1 cellular context compared by ENCODE assay signal in genomic region chr1:164662462-164662861, GRCh38.
TF ChIP-seq lines count a peak whose summit lies in the region.

No MANE protein-coding gene starts in this region.

TF ChIP-seq in GM23338, 12 proteins besides CTCF, POLR2A, EP300 and RAD21 (continued from another document):
- TF ChIP-seq REST (IDR thresholded peaks at IDR 0.05; ENCODE audit: unreplicated experiment): no peak
- TF ChIP-seq EZH2phosphoT487 (IDR thresholded peaks at IDR 0.05; ENCODE audit: unreplicated experiment): no peak
- TF ChIP-seq EZH2 (IDR thresholded peaks at IDR 0.05; ENCODE audit: low read depth, unreplicated experiment): no peak
- no peak for TF ChIP-seq NANOG (IDR thresholded peaks at IDR 0.05; ENCODE audit: borderline replicate concordance)
TF ChIP-seq in GM23338: peak in this region for 0.
